ENCODE assay signal across 8 cellular contexts in the genomic region with DNA sequence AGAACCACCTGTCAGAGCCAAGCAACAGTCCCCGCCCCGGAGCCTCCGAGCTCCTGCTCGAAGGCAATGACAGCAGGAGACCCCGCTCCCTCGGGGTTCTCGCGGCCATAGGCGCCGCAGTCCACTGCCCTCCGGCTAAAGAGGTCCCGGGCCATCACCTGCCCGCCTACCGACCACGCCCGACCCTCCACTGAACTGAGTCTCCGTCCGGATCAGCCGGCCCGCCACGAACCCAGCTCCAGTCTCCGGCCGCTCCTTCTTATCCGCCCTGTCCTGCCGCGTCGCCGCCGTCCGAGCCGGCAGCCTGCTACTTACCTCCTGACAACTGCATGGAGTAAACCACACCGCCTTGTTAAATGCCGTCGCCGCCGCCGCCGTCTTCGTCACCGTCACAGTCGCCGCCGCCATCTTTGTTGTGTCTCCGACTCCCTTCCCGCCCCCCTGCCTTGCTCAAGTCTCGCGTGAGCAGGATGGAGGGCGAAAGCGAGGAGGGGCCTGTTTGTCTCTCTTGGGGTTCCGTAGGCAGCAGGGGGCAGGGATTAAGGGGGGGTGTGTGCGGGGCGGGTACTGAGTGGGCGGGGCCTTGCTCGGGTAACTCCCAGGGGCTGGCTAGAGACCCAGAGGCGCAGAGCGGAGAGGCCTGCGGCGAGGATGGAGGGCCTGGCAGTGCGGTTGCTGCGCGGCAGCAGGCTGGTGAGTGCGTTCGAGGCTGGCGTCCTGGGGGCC. TPM values are rescaled to one million over a fixed set of nuclear protein-coding genes. Genes with fewer than 3 reads are reported as not detected.
A peak's percentile ranks its signal among the peaks of the same experiment; 100 is the strongest.
DNase-seq lines count a peak whose midpoint lies in the region; ATAC-seq and TF ChIP-seq lines count a peak whose summit lies in the region.

A gene (plus strand): TSS at position 628 of the 726 bp plus-strand sequence. CDS start 24 bp downstream, at position 652.
A gene with protein sequence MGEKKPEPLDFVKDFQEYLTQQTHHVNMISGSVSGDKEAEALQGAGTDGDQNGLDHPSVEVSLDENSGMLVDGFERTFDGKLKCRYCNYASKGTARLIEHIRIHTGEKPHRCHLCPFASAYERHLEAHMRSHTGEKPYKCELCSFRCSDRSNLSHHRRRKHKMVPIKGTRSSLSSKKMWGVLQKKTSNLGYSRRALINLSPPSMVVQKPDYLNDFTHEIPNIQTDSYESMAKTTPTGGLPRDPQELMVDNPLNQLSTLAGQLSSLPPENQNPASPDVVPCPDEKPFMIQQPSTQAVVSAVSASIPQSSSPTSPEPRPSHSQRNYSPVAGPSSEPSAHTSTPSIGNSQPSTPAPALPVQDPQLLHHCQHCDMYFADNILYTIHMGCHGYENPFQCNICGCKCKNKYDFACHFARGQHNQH (minus strand): TSS at position 417 of the 726 bp plus-strand sequence. CDS start 10,170 bp downstream, outside the sequence.

- H3K9me3 ChIP-seq in gastroesophageal sphincter: no peaks in the 10 kb centered on the region

- DNase-seq in GM04504 (ENCODE audit: low read depth) (peak; percentile 96), HFFc6 (peak; percentile 95), NAMALWA (ENCODE audit: low spot score) (peak; percentile 98), SK-MEL-5 (ENCODE audit: low read depth, low spot score) (peak; percentile 95), non-pigmented ciliary epithelial cell (ENCODE audit: low read depth) (peak; percentile 95), substantia nigra (lab: John Stamatoyannopoulos, UW) (peak; percentile 74 to 97 (median 94))
- DNase-seq in activated naive CD4-positive, alpha-beta T cell treated with Interleukin-2 at 50 U/mL for 16 hours: peak; percentile 96

- peak; percentile 81 to 85 for TF ChIP-seq POLR2A in gastroesophageal sphincter (IDR thresholded peaks at IDR 0.05)

- WGBS in gastroesophageal sphincter (ENCODE audit: low coverage in 1 of 2), 2 donors: 2% methylated on average over 22 of the region's 64 CpGs; no CpG with 5 or more reads in 1 of the 2 donors

- peaks cover 0 to 59% (median 20%) of the 10 kb centered on the region in 3 donors for H3K4me1 ChIP-seq in gastroesophageal sphincter

- H3K27me3 ChIP-seq in gastroesophageal sphincter: no peaks in the 10 kb centered on the region

- no peak for TF ChIP-seq EP300 in gastroesophageal sphincter (IDR thresholded peaks at IDR 0.05)

- H3K36me3 Mint-ChIP-seq in HFFc6 (ENCODE audit: low read depth): peaks cover 8% of the 10 kb centered on the region

- H3K9me3 Mint-ChIP-seq in HFFc6: no peaks in the 10 kb centered on the region

- H3K27me3 Mint-ChIP-seq in HFFc6 (ENCODE audit: insufficient read depth): no peaks in the 10 kb centered on the region; the same call in 1 of the 2 replicates

- TF ChIP-seq CTCF in HFFc6 (IDR thresholded peaks at IDR 0.05) (no peak), gastroesophageal sphincter (IDR thresholded peaks at IDR 0.05) (no peak)

- H3K4me3 Mint-ChIP-seq in HFFc6: peak within 1 kb of the TSS; percentile 99

- H3K27ac ChIP-seq in gastroesophageal sphincter (peak within 1 kb of the TSS; percentile 64 to 96 (median 93)), substantia nigra (ENCODE audit: low read depth, low read length, poor library complexity, severe bottlenecking) (peak within 1 kb of the TSS; percentile 90)

- in situ Hi-C loops in SK-MEL-5 (cut with HindIII; ENCODE audit: low pct_unique_long_range_greater_than_20kb, low sequenced_read_pairs): no loop called here

- peaks cover 39% of the 10 kb centered on the region for H3K4me1 Mint-ChIP-seq in HFFc6 (ENCODE audit: low read depth)

- H3K4me3 ChIP-seq in gastroesophageal sphincter: peak within 1 kb of the TSS; percentile 58 to 98

- ATAC-seq in gastroesophageal sphincter: peak; percentile 97

- H3K36me3 ChIP-seq in gastroesophageal sphincter: peaks cover 0 to 5% of the 10 kb centered on the region in 2 donors

- H3K27ac Mint-ChIP-seq in HFFc6: peak within 1 kb of the TSS; percentile 98

RNA-seq across cellular contexts. Expression of the first gene that starts in this region (rescaled TPM):
- total RNA-seq in HFFc6 (2021; fragmentation: NEBNext Ultra II Directional; extraction: Animal tissue kit (Norgen Biotek cat#: 25700)): 10 to 100 TPM; 17.7 to 25.2 (median 23.2) TPM
- total RNA-seq in SK-MEL-5 (2014; rRNA removed; shearing (Covaris generic)): 8.4 and 8.8 TPM in 2 replicates
- 8.5 and 9.8 TPM in 2 replicates for polyA plus RNA-seq in SK-MEL-5 (2015; cell fraction: cytosol; rRNA removed)
- 12.5 and 13.5 TPM in 2 replicates for polyA plus RNA-seq in SK-MEL-5 (2015; cell fraction: nucleus; rRNA removed)
- total RNA-seq in gastroesophageal sphincter: 10 to 100 TPM; 12.1 to 28.2 (median 16.3) TPM

RNA-seq across cellular contexts. Expression of the second gene that starts in this region (rescaled TPM):
- total RNA-seq in HFFc6 (2021; fragmentation: NEBNext Ultra II Directional; extraction: Animal tissue kit (Norgen Biotek cat#: 25700)): 10 to 100 TPM in 3 of 6 experiments, 1 to 10 TPM in 3; 9.3 to 11.2 (median 9.9) TPM
- total RNA-seq in SK-MEL-5 (2014; rRNA removed; shearing (Covaris generic)): 3.4 TPM in 2 replicates
- 5.4 and 5.7 TPM in 2 replicates for polyA plus RNA-seq in SK-MEL-5 (2015; cell fraction: cytosol; rRNA removed)
- 16.3 and 19.3 TPM in 2 replicates for polyA plus RNA-seq in SK-MEL-5 (2015; cell fraction: nucleus; rRNA removed)
- total RNA-seq in gastroesophageal sphincter: 10 to 100 TPM in 2 of 4 donors, 1 to 10 TPM in 2; 5.8 to 14.3 (median 9.5) TPM

Comparison
In these comparisons a context has a peak if more than half of its experiments do, and no peak if none do; other contexts are left out.
1. Peak in every context shown above with its lines: DNase-seq, ATAC-seq, H3K4me3 ChIP-seq and H3K27ac ChIP-seq.